Comparison of ENCODE assay signal across 18 cellular contexts in the genomic region with DNA sequence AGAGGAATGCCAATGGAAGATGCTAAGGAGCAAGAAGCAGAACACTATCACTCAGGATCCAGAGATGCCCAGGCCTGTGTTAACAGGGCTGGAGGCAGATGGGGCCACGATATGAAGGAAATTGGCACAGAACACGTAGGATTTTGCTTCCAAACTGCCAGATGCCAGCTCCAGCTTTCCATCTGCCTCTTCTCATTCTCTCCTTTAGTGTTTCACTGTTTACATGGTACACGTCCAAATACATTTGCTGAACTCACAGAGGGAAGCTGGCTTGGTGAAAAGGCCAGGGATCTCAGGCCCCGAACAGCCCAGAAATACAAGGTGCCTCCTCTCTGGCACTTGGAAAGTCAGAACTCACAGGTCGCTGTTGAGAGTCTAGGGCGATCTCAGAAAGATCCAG.
DNase-seq lines count a peak whose midpoint lies in the region; ATAC-seq and TF ChIP-seq lines count a peak whose summit lies in the region.
"Had no signal": no experiment of that assay in that cellular context is flagged by ENCODE, and none has a peak within 500 bp of the region (broad histone marks: within the 10 kb centered on the region; RNA-seq: fewer than 3 reads in every experiment).

No MANE protein-coding gene starts in this region.

- peaks cover 27% of the 10 kb centered on the region for H3K4me1 Mint-ChIP-seq in brain
- H3K4me1 Mint-ChIP-seq: B cell had no signal

- H3K4me1 ChIP-seq in right atrium auricular region (no peaks in the 10 kb centered on the region), spleen (no peaks in the 10 kb centered on the region)

- no peak for TF ChIP-seq CTCF in brain (conservative IDR thresholded peaks at IDR 0.05)
- TF ChIP-seq CTCF in right atrium auricular region (IDR thresholded peaks at IDR 0.05): no peak
- no peak for TF ChIP-seq CTCF in spleen (IDR thresholded peaks at IDR 0.05 in 8 of 11, conservative IDR thresholded peaks at IDR 0.05 in 3 of 11)

- 72 to 78% (median 74%) methylated on average over 6 of the region's 6 CpGs for WGBS in spleen, 5 donors

- H3K27ac ChIP-seq in right atrium auricular region (no peak overlapping the region), spleen (no peak overlapping the region)
- H3K27ac ChIP-seq: GM23248, HL-60 had no signal

- no peak for ATAC-seq in SK-N-SH treated with all-trans-retinoic acid at 6 μM for 48 hours
- ATAC-seq: HCT116 had no signal

- H3K9me3 ChIP-seq in right atrium auricular region (no peaks in the 10 kb centered on the region), spleen (no peaks in the 10 kb centered on the region)

- H3K4me3 Mint-ChIP-seq in brain: no peak overlapping the region
- H3K4me3 Mint-ChIP-seq: B cell; CD4-positive, alpha-beta T cell had no signal

- H3K4me3 ChIP-seq in right atrium auricular region (no peak overlapping the region), spleen (no peak overlapping the region)
- H3K4me3 ChIP-seq: GM23248 had no signal

- intact Hi-C loops in spleen (cut with DNase I; ENCODE audit: low total_unique reads): no loop called here

- H3K27ac Mint-ChIP-seq in brain: peak overlapping the region in 3 of 5 experiments; percentile 6 to 90 (median 55)
- H3K27ac Mint-ChIP-seq: B cell; CD4-positive, alpha-beta T cell had no signal

- H3K27me3 Mint-ChIP-seq in brain: no peaks in the 10 kb centered on the region
- H3K27me3 Mint-ChIP-seq: CD4-positive, alpha-beta T cell had no signal

- no peaks in the 10 kb centered on the region for H3K36me3 Mint-ChIP-seq in brain

- DNase-seq in DMS 273 (lab: John Stamatoyannopoulos, UW; ENCODE audit: unreplicated experiment) (peak; percentile 88), NCI-H1694 (lab: John Stamatoyannopoulos, UW) (peak; percentile 60), middle frontal gyrus (ENCODE audit: extremely low spot score, low spot score) (peak; percentile 8), AG20443 (ENCODE audit: low spot score) (no peak), right atrium auricular region (ENCODE audit: low spot score) (no peak), spleen (no peak)
- DNase-seq: 8988T; Calu3; CD4-positive, alpha-beta T cell; DMS153; DND-41; GF-D8; GM23248 had no signal

- TF ChIP-seq POLR2A in spleen (IDR thresholded peaks at IDR 0.05): no peak

- H3K36me3 ChIP-seq in right atrium auricular region (no peaks in the 10 kb centered on the region), spleen (no peaks in the 10 kb centered on the region)

- H3K27me3 ChIP-seq in right atrium auricular region: no peaks in the 10 kb centered on the region
- H3K27me3 ChIP-seq in spleen (replicated peaks in 1 of 7): peaks cover 0 to 7% (median 0%) of the 10 kb centered on the region in 7 donors

- peaks cover 0 to 4% (median 0%) of the 10 kb centered on the region in 5 experiments for H3K9me3 Mint-ChIP-seq in brain
- H3K9me3 Mint-ChIP-seq: CD4-positive, alpha-beta T cell had no signal

TF ChIP-seq in SK-N-SH treated with all-trans-retinoic acid at 6 μM for 48 hours, 23 proteins besides CTCF, POLR2A, EP300 and RAD21 (continues in another document):
- TF ChIP-seq ZNF70 (CRISPR knock-in tag; IDR thresholded peaks at IDR 0.05) (no peak), ZFP30 (CRISPR knock-in tag; IDR thresholded peaks at IDR 0.05) (no peak), ESRRG (CRISPR knock-in tag; IDR thresholded peaks at IDR 0.05) (no peak), ZNF565 (CRISPR knock-in tag; conservative IDR thresholded peaks at IDR 0.05; ENCODE audit: low read depth) (no peak), PPARA (CRISPR knock-in tag; IDR thresholded peaks at IDR 0.05; ENCODE audit: borderline replicate concordance) (no peak), CSDC2 (CRISPR knock-in tag; IDR thresholded peaks at IDR 0.05) (no peak), OSR1 (CRISPR knock-in tag; IDR thresholded peaks at IDR 0.05) (no peak), TOX (CRISPR knock-in tag; IDR thresholded peaks at IDR 0.05; ENCODE audit: borderline replicate concordance) (no peak), ZNF8 (CRISPR knock-in tag; IDR thresholded peaks at IDR 0.05) (no peak), ZC3H10 (CRISPR knock-in tag; IDR thresholded peaks at IDR 0.05) (no peak), ARNTL (CRISPR knock-in tag; IDR thresholded peaks at IDR 0.05; ENCODE audit: borderline replicate concordance, low read depth) (no peak)
- TF ChIP-seq, protein P1, sequence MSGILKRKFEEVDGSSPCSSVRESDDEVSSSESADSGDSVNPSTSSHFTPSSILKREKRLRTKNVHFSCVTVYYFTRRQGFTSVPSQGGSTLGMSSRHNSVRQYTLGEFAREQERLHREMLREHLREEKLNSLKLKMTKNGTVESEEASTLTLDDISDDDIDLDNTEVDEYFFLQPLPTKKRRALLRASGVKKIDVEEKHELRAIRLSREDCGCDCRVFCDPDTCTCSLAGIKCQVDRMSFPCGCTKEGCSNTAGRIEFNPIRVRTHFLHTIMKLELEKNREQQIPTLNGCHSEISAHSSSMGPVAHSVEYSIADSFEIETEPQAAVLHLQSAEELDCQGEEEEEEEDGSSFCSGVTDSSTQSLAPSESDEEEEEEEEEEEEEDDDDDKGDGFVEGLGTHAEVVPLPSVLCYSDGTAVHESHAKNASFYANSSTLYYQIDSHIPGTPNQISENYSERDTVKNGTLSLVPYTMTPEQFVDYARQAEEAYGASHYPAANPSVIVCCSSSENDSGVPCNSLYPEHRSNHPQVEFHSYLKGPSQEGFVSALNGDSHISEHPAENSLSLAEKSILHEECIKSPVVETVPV (CRISPR knock-in tag; IDR thresholded peaks at IDR 0.05): no peak
- TF ChIP-seq, protein P2, sequence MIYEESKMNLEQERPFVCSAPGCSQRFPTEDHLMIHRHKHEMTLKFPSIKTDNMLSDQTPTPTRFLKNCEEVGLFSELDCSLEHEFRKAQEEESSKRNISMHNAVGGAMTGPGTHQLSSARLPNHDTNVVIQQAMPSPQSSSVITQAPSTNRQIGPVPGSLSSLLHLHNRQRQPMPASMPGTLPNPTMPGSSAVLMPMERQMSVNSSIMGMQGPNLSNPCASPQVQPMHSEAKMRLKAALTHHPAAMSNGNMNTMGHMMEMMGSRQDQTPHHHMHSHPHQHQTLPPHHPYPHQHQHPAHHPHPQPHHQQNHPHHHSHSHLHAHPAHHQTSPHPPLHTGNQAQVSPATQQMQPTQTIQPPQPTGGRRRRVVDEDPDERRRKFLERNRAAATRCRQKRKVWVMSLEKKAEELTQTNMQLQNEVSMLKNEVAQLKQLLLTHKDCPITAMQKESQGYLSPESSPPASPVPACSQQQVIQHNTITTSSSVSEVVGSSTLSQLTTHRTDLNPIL (CRISPR knock-in tag; IDR thresholded peaks at IDR 0.05; ENCODE audit: low read depth): no peak
- TF ChIP-seq, protein P3, sequence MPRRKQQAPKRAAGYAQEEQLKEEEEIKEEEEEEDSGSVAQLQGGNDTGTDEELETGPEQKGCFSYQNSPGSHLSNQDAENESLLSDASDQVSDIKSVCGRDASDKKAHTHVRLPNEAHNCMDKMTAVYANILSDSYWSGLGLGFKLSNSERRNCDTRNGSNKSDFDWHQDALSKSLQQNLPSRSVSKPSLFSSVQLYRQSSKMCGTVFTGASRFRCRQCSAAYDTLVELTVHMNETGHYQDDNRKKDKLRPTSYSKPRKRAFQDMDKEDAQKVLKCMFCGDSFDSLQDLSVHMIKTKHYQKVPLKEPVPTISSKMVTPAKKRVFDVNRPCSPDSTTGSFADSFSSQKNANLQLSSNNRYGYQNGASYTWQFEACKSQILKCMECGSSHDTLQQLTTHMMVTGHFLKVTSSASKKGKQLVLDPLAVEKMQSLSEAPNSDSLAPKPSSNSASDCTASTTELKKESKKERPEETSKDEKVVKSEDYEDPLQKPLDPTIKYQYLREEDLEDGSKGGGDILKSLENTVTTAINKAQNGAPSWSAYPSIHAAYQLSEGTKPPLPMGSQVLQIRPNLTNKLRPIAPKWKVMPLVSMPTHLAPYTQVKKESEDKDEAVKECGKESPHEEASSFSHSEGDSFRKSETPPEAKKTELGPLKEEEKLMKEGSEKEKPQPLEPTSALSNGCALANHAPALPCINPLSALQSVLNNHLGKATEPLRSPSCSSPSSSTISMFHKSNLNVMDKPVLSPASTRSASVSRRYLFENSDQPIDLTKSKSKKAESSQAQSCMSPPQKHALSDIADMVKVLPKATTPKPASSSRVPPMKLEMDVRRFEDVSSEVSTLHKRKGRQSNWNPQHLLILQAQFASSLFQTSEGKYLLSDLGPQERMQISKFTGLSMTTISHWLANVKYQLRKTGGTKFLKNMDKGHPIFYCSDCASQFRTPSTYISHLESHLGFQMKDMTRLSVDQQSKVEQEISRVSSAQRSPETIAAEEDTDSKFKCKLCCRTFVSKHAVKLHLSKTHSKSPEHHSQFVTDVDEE (CRISPR knock-in tag; IDR thresholded peaks at IDR 0.05): no peak
- TF ChIP-seq, protein P4, sequence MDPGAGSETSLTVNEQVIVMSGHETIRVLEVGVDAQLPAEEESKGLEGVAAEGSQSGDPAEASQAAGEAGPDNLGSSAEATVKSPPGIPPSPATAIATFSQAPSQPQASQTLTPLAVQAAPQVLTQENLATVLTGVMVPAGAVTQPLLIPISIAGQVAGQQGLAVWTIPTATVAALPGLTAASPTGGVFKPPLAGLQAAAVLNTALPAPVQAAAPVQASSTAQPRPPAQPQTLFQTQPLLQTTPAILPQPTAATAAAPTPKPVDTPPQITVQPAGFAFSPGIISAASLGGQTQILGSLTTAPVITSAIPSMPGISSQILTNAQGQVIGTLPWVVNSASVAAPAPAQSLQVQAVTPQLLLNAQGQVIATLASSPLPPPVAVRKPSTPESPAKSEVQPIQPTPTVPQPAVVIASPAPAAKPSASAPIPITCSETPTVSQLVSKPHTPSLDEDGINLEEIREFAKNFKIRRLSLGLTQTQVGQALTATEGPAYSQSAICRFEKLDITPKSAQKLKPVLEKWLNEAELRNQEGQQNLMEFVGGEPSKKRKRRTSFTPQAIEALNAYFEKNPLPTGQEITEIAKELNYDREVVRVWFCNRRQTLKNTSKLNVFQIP (CRISPR knock-in tag; IDR thresholded peaks at IDR 0.05; ENCODE audit: borderline replicate concordance, low read depth): no peak
- TF ChIP-seq, protein P5, sequence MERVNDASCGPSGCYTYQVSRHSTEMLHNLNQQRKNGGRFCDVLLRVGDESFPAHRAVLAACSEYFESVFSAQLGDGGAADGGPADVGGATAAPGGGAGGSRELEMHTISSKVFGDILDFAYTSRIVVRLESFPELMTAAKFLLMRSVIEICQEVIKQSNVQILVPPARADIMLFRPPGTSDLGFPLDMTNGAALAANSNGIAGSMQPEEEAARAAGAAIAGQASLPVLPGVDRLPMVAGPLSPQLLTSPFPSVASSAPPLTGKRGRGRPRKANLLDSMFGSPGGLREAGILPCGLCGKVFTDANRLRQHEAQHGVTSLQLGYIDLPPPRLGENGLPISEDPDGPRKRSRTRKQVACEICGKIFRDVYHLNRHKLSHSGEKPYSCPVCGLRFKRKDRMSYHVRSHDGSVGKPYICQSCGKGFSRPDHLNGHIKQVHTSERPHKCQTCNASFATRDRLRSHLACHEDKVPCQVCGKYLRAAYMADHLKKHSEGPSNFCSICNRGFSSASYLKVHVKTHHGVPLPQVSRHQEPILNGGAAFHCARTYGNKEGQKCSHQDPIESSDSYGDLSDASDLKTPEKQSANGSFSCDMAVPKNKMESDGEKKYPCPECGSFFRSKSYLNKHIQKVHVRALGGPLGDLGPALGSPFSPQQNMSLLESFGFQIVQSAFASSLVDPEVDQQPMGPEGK (CRISPR knock-in tag; IDR thresholded peaks at IDR 0.05; ENCODE audit: borderline replicate concordance): no peak

Comparison
In these comparisons a context has a peak if more than half of its experiments do, and no peak if none do; other contexts are left out.
1. DNase-seq: peak in DMS 273 (single experiment), NCI-H1694 (single experiment) and middle frontal gyrus (single experiment); none in AG20443 (single experiment), right atrium auricular region (single experiment) and spleen (single experiment).